8 cellular contexts compared by ENCODE assay signal in genomic region chr1:8878448-8879347, GRCh38. TPM values are rescaled to one million over a fixed set of nuclear protein-coding genes. Genes with fewer than 3 reads are reported as not detected.
DNase-seq lines count a peak whose midpoint lies in the region; ATAC-seq and TF ChIP-seq lines count a peak whose summit lies in the region.

TSS of gene ENO1 (minus strand) at chr1:8878686. CDS start at chr1:8874908, 3,778 bp downstream.

- intact Hi-C loops in PC-3 (cut with micrococcal nuclease) = loop anchor here (5.0 kb wide), 1 partner anchor 39 kb away; no protein-coding TSS in a partner anchor

- H3K9me3 Mint-ChIP-seq in IgD-negative memory B cell = no peaks in the 10 kb centered on the region
- H3K9me3 Mint-ChIP-seq in activated T-cell treated with anti-CD3 and anti-CD28 coated beads, Interleukin-2, amount 50 U/mL, for 24 hours = no peaks in the 10 kb centered on the region

- peaks cover 3% of the 10 kb centered on the region for H3K36me3 Mint-ChIP-seq in IgD-negative memory B cell
- H3K36me3 Mint-ChIP-seq in activated T-cell treated with anti-CD3 and anti-CD28 coated beads, Interleukin-2, amount 50 U/mL, for 24 hours (ENCODE audit: low read depth) = peaks cover 56% of the 10 kb centered on the region

- BruUV-seq in PC-3 (replicated peaks; lab: Mats Ljungman, UMichigan) = no TSS peak

- H3K4me3 ChIP-seq in PC-3 (ENCODE audit: low read length) (peak within 1 kb of the TSS; percentile 95), muscle layer of colon (ENCODE audit: low read depth in 1 of 2, low read length in 2 of 2) (peak within 1 kb of the TSS; percentile 89 to 92)

- POLR2A ChIA-PET in PC-3 (lab: Charles Lee; ENCODE audit: unreplicated experiment) = interaction anchor here (0.6 kb wide), 2 partner anchors 12 to 13 kb away, joined by 8 to 24 read pairs; no protein-coding TSS in a partner anchor

- peak within 1 kb of the TSS; percentile 90 for H3K4me2 ChIP-seq in PC-3 (ENCODE audit: low read length)

- H3K27me3 ChIP-seq in PC-3 (ENCODE audit: low read length) = no peaks in the 10 kb centered on the region
- no peaks in the 10 kb centered on the region for H3K27me3 ChIP-seq in muscle layer of colon (ENCODE audit: control insufficient read depth in 1 of 2, insufficient read depth in 2 of 2, low read length in 2 of 2)

- CTCF ChIA-PET in PC-3 (lab: Charles Lee) = no interaction called here

- peak within 1 kb of the TSS; percentile 95 to 98 (median 96) for H3K27ac Mint-ChIP-seq in IgD-negative memory B cell
- H3K27ac Mint-ChIP-seq in activated T-cell treated with anti-CD3 and anti-CD28 coated beads, Interleukin-2, amount 50 U/mL, for 24 hours = peak within 1 kb of the TSS; percentile 100

- DNase-seq in DMS53 (lab: John Stamatoyannopoulos, UW) = peak; percentile 98
- DNase-seq in PC-3 = peak; percentile 97
- DNase-seq in activated T-cell treated with anti-CD3 and anti-CD28 coated beads, Interleukin-2, amount 50 U/mL, for 24 hours = peak; percentile 100
- peak; percentile 96 to 98 for DNase-seq in erythroblast (lab: John Stamatoyannopoulos, UW)
- peak; percentile 99 to 100 for DNase-seq in stimulated activated CD8-positive, alpha-beta memory T cell treated with anti-CD3 and anti-CD28 coated beads, Interleukin-7, amount 100 ng/mL, for 1 hour (ENCODE audit: low read depth in 2 of 2)

- H3K4me3 Mint-ChIP-seq in IgD-negative memory B cell = peak within 1 kb of the TSS; percentile 90 to 98 (median 96)
- peak within 1 kb of the TSS; percentile 97 for H3K4me3 Mint-ChIP-seq in activated T-cell treated with anti-CD3 and anti-CD28 coated beads, Interleukin-2, amount 50 U/mL, for 24 hours

- peak within 1 kb of the TSS; percentile 97 for H3K27ac ChIP-seq in PC-3 (ENCODE audit: low read length)
- peak within 1 kb of the TSS; percentile 99 for H3K27ac ChIP-seq in muscle layer of colon (ENCODE audit: low read depth, low read length)

- H3K27me3 Mint-ChIP-seq in IgD-negative memory B cell = no peaks in the 10 kb centered on the region
- H3K27me3 Mint-ChIP-seq in activated T-cell treated with anti-CD3 and anti-CD28 coated beads, Interleukin-2, amount 50 U/mL, for 24 hours = no peaks in the 10 kb centered on the region

- H3K4me1 Mint-ChIP-seq in IgD-negative memory B cell = peaks cover 28 to 31% (median 29%) of the 10 kb centered on the region in 3 donors
- peaks cover 41% of the 10 kb centered on the region for H3K4me1 Mint-ChIP-seq in activated T-cell treated with anti-CD3 and anti-CD28 coated beads, Interleukin-2, amount 50 U/mL, for 24 hours (ENCODE audit: low read depth)

- peaks cover 51% of the 10 kb centered on the region for H3K79me2 ChIP-seq in PC-3 (ENCODE audit: low read length)

- H3F3A ChIP-seq in PC-3 (ENCODE audit: low read length, unreplicated experiment) = peaks cover 35% of the 10 kb centered on the region

- peaks cover 37% of the 10 kb centered on the region for H4K20me1 ChIP-seq in PC-3 (ENCODE audit: low read length)

- no peak for TF ChIP-seq CTCF in PC-3 (conservative IDR thresholded peaks at IDR 0.05; ENCODE audit: low read depth, low read length)

- ATAC-seq in GM21576 (IDR thresholded peaks at IDR 0.05; ENCODE audit: unreplicated experiment) (peak; percentile 71), PC-3 (peak; percentile 62)

- H3K9me3 ChIP-seq in PC-3 (ENCODE audit: low read length) (no peaks in the 10 kb centered on the region), muscle layer of colon (ENCODE audit: low read length) (no peaks in the 10 kb centered on the region)

- no peaks in the 10 kb centered on the region for H3K9me2 ChIP-seq in PC-3 (replicated peaks; ENCODE audit: low read length)

- peak within 1 kb of the TSS; percentile 100 for H3K9ac ChIP-seq in PC-3 (ENCODE audit: low read length)
- peak within 1 kb of the TSS; percentile 67 for H3K9ac ChIP-seq in muscle layer of colon (ENCODE audit: low read length)

- H2AFZ ChIP-seq in PC-3 (ENCODE audit: low read length) = peak within 1 kb of the TSS; percentile 80

- TF ChIP-seq POLR2A in erythroblast (IDR thresholded peaks at IDR 0.05; ENCODE audit: low read length) = peak; percentile 90

- peaks cover 39% of the 10 kb centered on the region for H3K4me1 ChIP-seq in PC-3 (ENCODE audit: insufficient read depth, low read length)
- H3K4me1 ChIP-seq in muscle layer of colon (ENCODE audit: insufficient read depth, low read length) = peaks cover 33% of the 10 kb centered on the region

- H3K36me3 ChIP-seq in PC-3 (ENCODE audit: low read depth, low read length) = peaks cover 34% of the 10 kb centered on the region
- peaks cover 9% of the 10 kb centered on the region for H3K36me3 ChIP-seq in muscle layer of colon (ENCODE audit: insufficient read depth, low read length)

RNA-seq across cellular contexts. Expression of gene ENO1, which starts in this region (rescaled TPM):
- 728 TPM for polyA plus RNA-seq in IgD-negative memory B cell
- total RNA-seq in PC-3 (2014; rRNA removed) = 3,669 and 3,712 TPM in 2 replicates

Comparison
In these comparisons a context has a peak if more than half of its experiments do, and no peak if none do; other contexts are left out.
1. Peak in every context shown above with its lines: DNase-seq, ATAC-seq, H3K4me3 ChIP-seq and H3K27ac ChIP-seq.